1 cellular context compared by ENCODE assay signal in genomic region chr10:97795886-97796285, GRCh38.
TF ChIP-seq lines count a peak whose summit lies in the region.

No MANE protein-coding gene starts in this region.

TF ChIP-seq in HepG2, 621 proteins besides CTCF, POLR2A, EP300 and RAD21:
- TF ChIP-seq NR3C1 (CRISPR knock-in tag; IDR thresholded peaks at IDR 0.05) (no peak), STAG1 (CRISPR knock-in tag; IDR thresholded peaks at IDR 0.05) (peak; percentile 47; the same call in 1 of the 2 replicates), CERS6 (CRISPR knock-in tag; IDR thresholded peaks at IDR 0.05) (no peak), JUN (CRISPR knock-in tag; IDR thresholded peaks at IDR 0.05) (no peak), TCF12 (IDR thresholded peaks at IDR 0.05) (no peak), TCF12 (CRISPR knock-in tag; IDR thresholded peaks at IDR 0.05) (no peak), TFE3 (CRISPR knock-in tag; IDR thresholded peaks at IDR 0.05) (no peak)
TF ChIP-seq in HepG2: peak in this region for 1.
